ENCODE assay signal across 20 cellular contexts in genomic region chr2:217382794-217383193, GRCh38.
DNase-seq lines count a peak whose midpoint lies in the region; ATAC-seq, FAIRE-seq and TF ChIP-seq lines count a peak whose summit lies in the region.
"Had no signal": no experiment of that assay in that cellular context is flagged by ENCODE, and none has a peak within 500 bp of the region (broad histone marks: within the 10 kb centered on the region; RNA-seq: fewer than 3 reads in every experiment).

No MANE protein-coding gene starts in this region.

- H3K9me1 ChIP-seq in K562 (ENCODE audit: control insufficient read depth, insufficient read depth, low read length), result no peaks in the 10 kb centered on the region

- H3K4me1 ChIP-seq in K562 (replicated peaks in 1 of 2; ENCODE audit: control insufficient read depth in 2 of 2, insufficient read depth in 2 of 2, low read length in 2 of 2), result no peaks in the 10 kb centered on the region; a peak in 1 of 5 replicates
- peaks cover 0 to 17% of the 10 kb centered on the region in 2 donors for H3K4me1 ChIP-seq in right atrium auricular region
- H3K4me1 ChIP-seq in Caco-2, result no peaks in the 10 kb centered on the region
- H3K4me1 ChIP-seq in mesendoderm (ENCODE audit: control insufficient read depth, low read depth, low read length), result peaks cover 2% of the 10 kb centered on the region

- H3K4me2 ChIP-seq in K562 (ENCODE audit: insufficient read depth, low read length), result no peak overlapping the region
- H3K4me2 ChIP-seq in mesendoderm (ENCODE audit: low read length), result no peak overlapping the region
- H3K4me2 ChIP-seq: GM23338 had no signal

- TF ChIP-seq RAD21 in K562 (CRISPR knock-in tag; conservative IDR thresholded peaks at IDR 0.05 in 1 of 2, IDR thresholded peaks at IDR 0.05 in 1 of 2), result no peak

- H3K4ac ChIP-seq in mesendoderm (ENCODE audit: low read depth, low read length), result no peak overlapping the region

- no peak overlapping the region for H3K4me3 Mint-ChIP-seq in Caco-2 (ENCODE audit: unreplicated experiment)
- H3K4me3 Mint-ChIP-seq: CD14-positive monocyte, GM23338 had no signal

- peaks cover 13% of the 10 kb centered on the region for H3K27me3 Mint-ChIP-seq in Caco-2 (ENCODE audit: insufficient read depth, unreplicated experiment)

- no peak overlapping the region for H2BK15ac ChIP-seq in mesendoderm (replicated peaks; ENCODE audit: low read depth)

- BruUV-seq in K562 (replicated peaks; lab: Mats Ljungman, UMichigan) (no TSS peak), Caco-2 (replicated peaks; lab: Mats Ljungman, UMichigan) (no TSS peak)

- TF ChIP-seq POLR2A in K562 (conservative IDR thresholded peaks at IDR 0.05), result no peak

- H3K79me2 ChIP-seq in K562 (ENCODE audit: control insufficient read depth, insufficient read depth, low read length), result no peaks in the 10 kb centered on the region
- H3K79me2 ChIP-seq in mesendoderm (ENCODE audit: control insufficient read depth, insufficient read depth, low read length), result no peaks in the 10 kb centered on the region

- DNase-seq in Right ventricle myocardium inferior (ENCODE audit: missing footprints) (no peak), cardiac septum (ENCODE audit: low spot score) (no peak), K562 (ENCODE audit: extremely low read depth in 1 of 4, low spot score in 3 of 4) (peak in 2 of 4 experiments; percentile 10 to 18), right atrium auricular region (ENCODE audit: low spot score) (no peak), Caco-2 (no peak), GM19238 (ENCODE audit: insufficient read length, low spot score) (no peak), mesendoderm (no peak)
- DNase-seq: COR-L47, DMS79, KBM-7, NCI-H1092, NCI-H1694, NCI-H774, SHP77 treated with DMSO at 0.1 percent for 48 hours had no signal

- H3K79me1 ChIP-seq in mesendoderm (ENCODE audit: low read length), result no peaks in the 10 kb centered on the region

- no peak overlapping the region for H2BK5ac ChIP-seq in mesendoderm (ENCODE audit: low read length)

- H3K27ac Mint-ChIP-seq in Caco-2 (ENCODE audit: unreplicated experiment), result no peak overlapping the region
- H3K27ac Mint-ChIP-seq: CD14-positive monocyte, GM23338 had no signal

- TF ChIP-seq EP300 in K562 (IDR thresholded peaks at IDR 0.05; ENCODE audit: low read length), result no peak; the same call in 1 of the 2 replicates

- intact Hi-C loops in Right ventricle myocardium inferior (cut with DNase I), result no loop called here
- intact Hi-C loops in cardiac septum (cut with DNase I), result loop anchor here (5.0 to 10.0 kb wide), 2 partner anchors 50 to 698 kb away; no protein-coding TSS in a partner anchor
- intact Hi-C loops in K562 (cut with micrococcal nuclease), result no loop called here
- intact Hi-C loops in Caco-2 (cut with micrococcal nuclease; ENCODE audit: unreplicated experiment), result no loop called here

- H2BK120ac ChIP-seq in mesendoderm (ENCODE audit: low read depth, low read length), result no peak overlapping the region

- no peaks in the 10 kb centered on the region for H3K9me3 ChIP-seq in K562 (replicated peaks; ENCODE audit: control insufficient read depth, insufficient read depth, low read depth, low read length)
- no peaks in the 10 kb centered on the region for H3K9me3 ChIP-seq in right atrium auricular region
- H3K9me3 ChIP-seq in Caco-2, result 0 out of 2 replicates have a peak, but pooled peaks cover 3% of the 10 kb centered on the region

- no peaks in the 10 kb centered on the region for H4K20me1 ChIP-seq in K562 (replicated peaks; ENCODE audit: control insufficient read depth, insufficient read depth, low read length)

- no peak overlapping the region for H2AFZ ChIP-seq in K562 (ENCODE audit: low read depth, low read length)
- H2AFZ ChIP-seq: GM23338 had no signal

- no peak overlapping the region for H4K8ac ChIP-seq in mesendoderm (ENCODE audit: low read depth, low read length)

- 0% methylated on average over 5 of the region's 5 CpGs for WGBS in K562 (ENCODE audit: insufficient coverage, low coverage, missing lambda C conversion rate)
- WGBS in mesendoderm (ENCODE audit: extremely low coverage, insufficient coverage, low lambda C conversion rate), result no CpG with 5 or more reads among the region's 5 CpGs

- no peak overlapping the region for H3K9ac ChIP-seq in K562 (ENCODE audit: insufficient read depth in 1 of 2, low read depth in 2 of 2, low read length in 2 of 2)
- no peak overlapping the region for H3K9ac ChIP-seq in mesendoderm (ENCODE audit: low read length)

- no peaks in the 10 kb centered on the region for H3K9me3 Mint-ChIP-seq in Caco-2 (ENCODE audit: unreplicated experiment)

- FAIRE-seq in K562 (lab: Jason Lieb, UNC), result no peak
- FAIRE-seq: GM12878, GM19239 had no signal

- H4K5ac ChIP-seq in mesendoderm (ENCODE audit: low read length), result no peak overlapping the region

- H3K36me3 Mint-ChIP-seq in Caco-2 (ENCODE audit: insufficient read depth, unreplicated experiment), result no peaks in the 10 kb centered on the region
- H3K36me3 Mint-ChIP-seq: CD14-positive monocyte had no signal

- H3K27ac ChIP-seq in K562 (ENCODE audit: extremely low read depth, low read depth, low read length), result no peak overlapping the region
- H3K27ac ChIP-seq in right atrium auricular region, result peak overlapping the region; percentile 14 to 48
- H3K27ac ChIP-seq in mesendoderm (ENCODE audit: low read depth, low read length), result no peak overlapping the region

- no peak overlapping the region for H3K23ac ChIP-seq in mesendoderm (ENCODE audit: low read length)

- no peak overlapping the region for H3K4me3 ChIP-seq in K562
- no peak overlapping the region for H3K4me3 ChIP-seq in right atrium auricular region
- H3K4me3 ChIP-seq in Caco-2 (ENCODE audit: low read depth, low read length), result no peak overlapping the region
- no peak overlapping the region for H3K4me3 ChIP-seq in mesendoderm (ENCODE audit: low read length)
- H3K4me3 ChIP-seq: GM12878, GM23338 had no signal

- H3K36me3 ChIP-seq in K562 (ENCODE audit: control insufficient read depth, insufficient read depth, low read length), result no peaks in the 10 kb centered on the region
- H3K36me3 ChIP-seq in right atrium auricular region, result no peaks in the 10 kb centered on the region
- H3K36me3 ChIP-seq in Caco-2 (ENCODE audit: control insufficient read depth, insufficient read depth, low read length), result no peaks in the 10 kb centered on the region
- no peaks in the 10 kb centered on the region for H3K36me3 ChIP-seq in mesendoderm (ENCODE audit: control insufficient read depth, insufficient read depth, low read length)

- H3K18ac ChIP-seq in mesendoderm (ENCODE audit: low read length), result no peak overlapping the region

- POLR2A ChIA-PET in K562 (lab: Yijun Ruan, JAX), result no interaction called here
- POLR2A ChIA-PET in Caco-2 (lab: Charles Lee), result no interaction called here

- no peak overlapping the region for H3K56ac ChIP-seq in mesendoderm (ENCODE audit: low read length)

- ATAC-seq in Right ventricle myocardium inferior (peak; percentile 65), K562 (no peak), HG03039 (IDR thresholded peaks at IDR 0.05; ENCODE audit: unreplicated experiment) (no peak)
- ATAC-seq: GM12878, GM23338, Panc1 had no signal

- in situ Hi-C loops in K562 (cut with MboI), result no loop called here

- H2AK5ac ChIP-seq in mesendoderm (ENCODE audit: low read length), result no peak overlapping the region

- H3K4me1 Mint-ChIP-seq in Caco-2 (ENCODE audit: low read depth, unreplicated experiment), result no peaks in the 10 kb centered on the region
- H3K4me1 Mint-ChIP-seq: GM23338 had no signal

- H3K27me3 ChIP-seq in K562 (ENCODE audit: control insufficient read depth in 2 of 2, insufficient read depth in 2 of 2, low read length in 2 of 2) (no peaks in the 10 kb centered on the region), right atrium auricular region (no peaks in the 10 kb centered on the region), Caco-2 (replicated peaks; ENCODE audit: control insufficient read depth, insufficient read depth, low read length) (no peaks in the 10 kb centered on the region; the same call in 1 of the 2 replicates), mesendoderm (ENCODE audit: insufficient read depth, low read length, poor library complexity) (no peaks in the 10 kb centered on the region)

- CTCF ChIA-PET in K562 (lab: Yijun Ruan, JAX; ENCODE audit: low intra/inter-chr PET ratio) (no interaction called here), Caco-2 (lab: Charles Lee) (no interaction called here)

- no peak for TF ChIP-seq CTCF in K562 (IDR thresholded peaks at IDR 0.05 in 2 of 3, conservative IDR thresholded peaks at IDR 0.05 in 1 of 3; ENCODE audit: insufficient read depth in 2 of 3, low read depth in 1 of 3, low read length in 3 of 3)
- TF ChIP-seq CTCF in right atrium auricular region (IDR thresholded peaks at IDR 0.05), result no peak
- TF ChIP-seq CTCF in Caco-2 (IDR thresholded peaks at IDR 0.05; ENCODE audit: insufficient read depth in 1 of 2, low read depth in 1 of 2, low read length in 1 of 2, severe bottlenecking in 1 of 2, unreplicated experiment in 1 of 2), result no peak

TF ChIP-seq in K562, 482 proteins besides CTCF, POLR2A, EP300 and RAD21 (continues in another document):
- TF ChIP-seq MTA2 (IDR thresholded peaks at IDR 0.05; ENCODE audit: low read depth) (peak; percentile 36; the same call in 1 of the 2 replicates), SMARCE1 (IDR thresholded peaks at IDR 0.05) (peak; percentile 28; the same call in 1 of the 2 replicates), JUND (IDR thresholded peaks at IDR 0.05; ENCODE audit: borderline replicate concordance, low read depth, low read length) (no peak), JUND (tag; IDR thresholded peaks at IDR 0.05; ENCODE audit: borderline replicate concordance, low read depth, low read length) (peak; percentile 18; the same call in 1 of the 3 replicates), SOX6 (IDR thresholded peaks at IDR 0.05) (0 out of 2 replicates have a peak, but pooled peaks have one; percentile 33), ZNF232 (CRISPR knock-in tag; IDR thresholded peaks at IDR 0.05) (no peak), CBFA2T3 (IDR thresholded peaks at IDR 0.05) (peak; percentile 72), ZNF384 (IDR thresholded peaks at IDR 0.05; ENCODE audit: low read depth, low read length) (no peak), GATA2 (CRISPR knock-in tag; IDR thresholded peaks at IDR 0.05) (peak; percentile 42; the same call in 1 of the 2 replicates), TCF3 (CRISPR knock-in tag; IDR thresholded peaks at IDR 0.05) (peak; percentile 92), LEF1 (IDR thresholded peaks at IDR 0.05) (no peak), DPF2 (IDR thresholded peaks at IDR 0.05) (0 out of 2 replicates have a peak, but pooled peaks have one; percentile 27), NCOR1 (IDR thresholded peaks at IDR 0.05) (peak; percentile 37; the same call in 1 of the 2 replicates)

Comparison
In these comparisons a context has a peak if more than half of its experiments do, and no peak if none do; other contexts are left out.
1. H3K27ac ChIP-seq: peak in right atrium auricular region (2 of 2); none in K562 (single experiment) and mesendoderm (single experiment).